Comparison of ENCODE assay signal across 2 cellular contexts in the genomic region with DNA sequence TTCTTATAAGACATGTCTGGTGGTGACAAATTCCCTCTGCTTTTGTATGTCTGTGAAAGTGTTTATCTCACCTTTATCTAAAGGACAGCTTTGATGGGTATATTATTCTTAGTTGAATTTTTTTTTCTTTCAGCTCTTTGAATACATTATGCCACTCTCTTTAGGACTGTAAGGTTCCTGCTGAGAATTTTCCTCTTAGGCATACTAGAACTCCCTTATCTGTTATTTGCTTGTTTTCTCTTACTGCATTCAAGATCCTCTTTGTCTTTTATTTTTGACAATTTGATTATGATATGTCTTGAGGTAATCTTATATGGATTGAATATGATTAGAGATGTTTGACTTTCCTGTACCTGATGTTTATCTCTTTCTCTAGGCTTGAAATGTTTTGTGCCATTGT.
A peak's percentile ranks its signal among the peaks of the same experiment; 100 is the strongest.
TF ChIP-seq lines count a peak whose summit lies in the region.

No MANE protein-coding gene starts in this region.

TF ChIP-seq in SK-N-SH treated with all-trans-retinoic acid at 6 μM for 48 hours, 23 proteins besides CTCF, POLR2A, EP300 and RAD21 (continued from another document):
- TF ChIP-seq, protein P1, sequence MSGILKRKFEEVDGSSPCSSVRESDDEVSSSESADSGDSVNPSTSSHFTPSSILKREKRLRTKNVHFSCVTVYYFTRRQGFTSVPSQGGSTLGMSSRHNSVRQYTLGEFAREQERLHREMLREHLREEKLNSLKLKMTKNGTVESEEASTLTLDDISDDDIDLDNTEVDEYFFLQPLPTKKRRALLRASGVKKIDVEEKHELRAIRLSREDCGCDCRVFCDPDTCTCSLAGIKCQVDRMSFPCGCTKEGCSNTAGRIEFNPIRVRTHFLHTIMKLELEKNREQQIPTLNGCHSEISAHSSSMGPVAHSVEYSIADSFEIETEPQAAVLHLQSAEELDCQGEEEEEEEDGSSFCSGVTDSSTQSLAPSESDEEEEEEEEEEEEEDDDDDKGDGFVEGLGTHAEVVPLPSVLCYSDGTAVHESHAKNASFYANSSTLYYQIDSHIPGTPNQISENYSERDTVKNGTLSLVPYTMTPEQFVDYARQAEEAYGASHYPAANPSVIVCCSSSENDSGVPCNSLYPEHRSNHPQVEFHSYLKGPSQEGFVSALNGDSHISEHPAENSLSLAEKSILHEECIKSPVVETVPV (CRISPR knock-in tag; IDR thresholded peaks at IDR 0.05): no peak
- TF ChIP-seq, protein P2, sequence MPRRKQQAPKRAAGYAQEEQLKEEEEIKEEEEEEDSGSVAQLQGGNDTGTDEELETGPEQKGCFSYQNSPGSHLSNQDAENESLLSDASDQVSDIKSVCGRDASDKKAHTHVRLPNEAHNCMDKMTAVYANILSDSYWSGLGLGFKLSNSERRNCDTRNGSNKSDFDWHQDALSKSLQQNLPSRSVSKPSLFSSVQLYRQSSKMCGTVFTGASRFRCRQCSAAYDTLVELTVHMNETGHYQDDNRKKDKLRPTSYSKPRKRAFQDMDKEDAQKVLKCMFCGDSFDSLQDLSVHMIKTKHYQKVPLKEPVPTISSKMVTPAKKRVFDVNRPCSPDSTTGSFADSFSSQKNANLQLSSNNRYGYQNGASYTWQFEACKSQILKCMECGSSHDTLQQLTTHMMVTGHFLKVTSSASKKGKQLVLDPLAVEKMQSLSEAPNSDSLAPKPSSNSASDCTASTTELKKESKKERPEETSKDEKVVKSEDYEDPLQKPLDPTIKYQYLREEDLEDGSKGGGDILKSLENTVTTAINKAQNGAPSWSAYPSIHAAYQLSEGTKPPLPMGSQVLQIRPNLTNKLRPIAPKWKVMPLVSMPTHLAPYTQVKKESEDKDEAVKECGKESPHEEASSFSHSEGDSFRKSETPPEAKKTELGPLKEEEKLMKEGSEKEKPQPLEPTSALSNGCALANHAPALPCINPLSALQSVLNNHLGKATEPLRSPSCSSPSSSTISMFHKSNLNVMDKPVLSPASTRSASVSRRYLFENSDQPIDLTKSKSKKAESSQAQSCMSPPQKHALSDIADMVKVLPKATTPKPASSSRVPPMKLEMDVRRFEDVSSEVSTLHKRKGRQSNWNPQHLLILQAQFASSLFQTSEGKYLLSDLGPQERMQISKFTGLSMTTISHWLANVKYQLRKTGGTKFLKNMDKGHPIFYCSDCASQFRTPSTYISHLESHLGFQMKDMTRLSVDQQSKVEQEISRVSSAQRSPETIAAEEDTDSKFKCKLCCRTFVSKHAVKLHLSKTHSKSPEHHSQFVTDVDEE (CRISPR knock-in tag; IDR thresholded peaks at IDR 0.05): no peak
- no peak for TF ChIP-seq ZFP3 (CRISPR knock-in tag; IDR thresholded peaks at IDR 0.05)
- TF ChIP-seq, protein P3, sequence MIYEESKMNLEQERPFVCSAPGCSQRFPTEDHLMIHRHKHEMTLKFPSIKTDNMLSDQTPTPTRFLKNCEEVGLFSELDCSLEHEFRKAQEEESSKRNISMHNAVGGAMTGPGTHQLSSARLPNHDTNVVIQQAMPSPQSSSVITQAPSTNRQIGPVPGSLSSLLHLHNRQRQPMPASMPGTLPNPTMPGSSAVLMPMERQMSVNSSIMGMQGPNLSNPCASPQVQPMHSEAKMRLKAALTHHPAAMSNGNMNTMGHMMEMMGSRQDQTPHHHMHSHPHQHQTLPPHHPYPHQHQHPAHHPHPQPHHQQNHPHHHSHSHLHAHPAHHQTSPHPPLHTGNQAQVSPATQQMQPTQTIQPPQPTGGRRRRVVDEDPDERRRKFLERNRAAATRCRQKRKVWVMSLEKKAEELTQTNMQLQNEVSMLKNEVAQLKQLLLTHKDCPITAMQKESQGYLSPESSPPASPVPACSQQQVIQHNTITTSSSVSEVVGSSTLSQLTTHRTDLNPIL (CRISPR knock-in tag; IDR thresholded peaks at IDR 0.05; ENCODE audit: low read depth): no peak
- no peak for TF ChIP-seq GLIS3 (CRISPR knock-in tag; IDR thresholded peaks at IDR 0.05)

TF ChIP-seq in neural cell, 6 proteins besides CTCF, POLR2A, EP300 and RAD21 (continued from another document):
- TF ChIP-seq, protein P4, sequence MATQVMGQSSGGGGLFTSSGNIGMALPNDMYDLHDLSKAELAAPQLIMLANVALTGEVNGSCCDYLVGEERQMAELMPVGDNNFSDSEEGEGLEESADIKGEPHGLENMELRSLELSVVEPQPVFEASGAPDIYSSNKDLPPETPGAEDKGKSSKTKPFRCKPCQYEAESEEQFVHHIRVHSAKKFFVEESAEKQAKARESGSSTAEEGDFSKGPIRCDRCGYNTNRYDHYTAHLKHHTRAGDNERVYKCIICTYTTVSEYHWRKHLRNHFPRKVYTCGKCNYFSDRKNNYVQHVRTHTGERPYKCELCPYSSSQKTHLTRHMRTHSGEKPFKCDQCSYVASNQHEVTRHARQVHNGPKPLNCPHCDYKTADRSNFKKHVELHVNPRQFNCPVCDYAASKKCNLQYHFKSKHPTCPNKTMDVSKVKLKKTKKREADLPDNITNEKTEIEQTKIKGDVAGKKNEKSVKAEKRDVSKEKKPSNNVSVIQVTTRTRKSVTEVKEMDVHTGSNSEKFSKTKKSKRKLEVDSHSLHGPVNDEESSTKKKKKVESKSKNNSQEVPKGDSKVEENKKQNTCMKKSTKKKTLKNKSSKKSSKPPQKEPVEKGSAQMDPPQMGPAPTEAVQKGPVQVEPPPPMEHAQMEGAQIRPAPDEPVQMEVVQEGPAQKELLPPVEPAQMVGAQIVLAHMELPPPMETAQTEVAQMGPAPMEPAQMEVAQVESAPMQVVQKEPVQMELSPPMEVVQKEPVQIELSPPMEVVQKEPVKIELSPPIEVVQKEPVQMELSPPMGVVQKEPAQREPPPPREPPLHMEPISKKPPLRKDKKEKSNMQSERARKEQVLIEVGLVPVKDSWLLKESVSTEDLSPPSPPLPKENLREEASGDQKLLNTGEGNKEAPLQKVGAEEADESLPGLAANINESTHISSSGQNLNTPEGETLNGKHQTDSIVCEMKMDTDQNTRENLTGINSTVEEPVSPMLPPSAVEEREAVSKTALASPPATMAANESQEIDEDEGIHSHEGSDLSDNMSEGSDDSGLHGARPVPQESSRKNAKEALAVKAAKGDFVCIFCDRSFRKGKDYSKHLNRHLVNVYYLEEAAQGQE (IDR thresholded peaks at IDR 0.05; ENCODE audit: borderline replicate concordance): peak; percentile 83
- peak; percentile 27 for TF ChIP-seq SMC3 (conservative IDR thresholded peaks at IDR 0.05; ENCODE audit: poor library complexity)
